ENCODE assay signal across 1 cellular context in genomic region chr14:24435998-24436354, GRCh38.
TF ChIP-seq lines count a peak whose summit lies in the region.

No MANE protein-coding gene starts in this region.

TF ChIP-seq in HepG2, 621 proteins besides CTCF, POLR2A, EP300 and RAD21 (continued from another document):
- no peak for TF ChIP-seq PRDM4 (CRISPR knock-in tag; IDR thresholded peaks at IDR 0.05; ENCODE audit: borderline replicate concordance)
- no peak for TF ChIP-seq HDAC6 (IDR thresholded peaks at IDR 0.05; ENCODE audit: low read depth, low read length)
- no peak for TF ChIP-seq FIP1L1 (IDR thresholded peaks at IDR 0.05; ENCODE audit: borderline replicate concordance, insufficient read depth, low read depth, low read length)
